Comparison of ENCODE assay signal across 17 cellular contexts in genomic region chr22:27761652-27762051, GRCh38.
"Had no signal": no experiment of that assay in that cellular context is flagged by ENCODE, and none has a peak within 500 bp of the region (broad histone marks: within the 10 kb centered on the region; RNA-seq: fewer than 3 reads in every experiment).

No MANE protein-coding gene starts in this region.

- H3K9me3 ChIP-seq: colonic mucosa, ovary, testis, upper lobe of left lung had no signal

- H3K36me3 ChIP-seq: colonic mucosa, ovary, upper lobe of left lung, WERI-Rb-1 had no signal

- H3K4me2 ChIP-seq: smooth muscle cell had no signal

- ATAC-seq: sciatic nerve had no signal

- H3K4me1 ChIP-seq: colonic mucosa, testis, upper lobe of left lung had no signal

- H3K4me3 ChIP-seq: colonic mucosa, ovary, smooth muscle cell, testis, upper lobe of left lung had no signal

- DNase-seq: activated CD4-positive, alpha-beta T cell treated with anti-CD3 and anti-CD28 coated beads for 1 hour; activated CD8-positive, alpha-beta memory T cell treated with anti-CD3 and anti-CD28 coated beads for 24 hours; activated CD8-positive, alpha-beta memory T cell treated with anti-CD3 and anti-CD28 coated beads, Interleukin-2, amount 50 U/mL, for 48 hours; activated effector memory CD4-positive, alpha-beta T cell treated with Interleukin-2 at 50 U/mL for 16 hours; activated naive CD4-positive, alpha-beta T cell treated with anti-CD3 and anti-CD28 coated beads, Interleukin-2, amount 10 ng/mL, durations not matched to agents 7 days and 5 days; activated T-cell treated with anti-CD3 and anti-CD28 coated beads, Interleukin-2, amount 50 U/mL, for 48 hours; colonic mucosa; erythroblast; immature natural killer cell; ovary; stimulated activated CD4-positive, alpha-beta T cell treated with anti-CD3 and anti-CD28 coated beads, Interleukin-4, amount 100 ng/mL, for 1 hour; SW 1271; testis; upper lobe of left lung; WERI-Rb-1 had no signal

- H3K27me3 ChIP-seq: colonic mucosa, ovary, testis, upper lobe of left lung had no signal

- H3K27ac ChIP-seq: colonic mucosa, ovary, testis, upper lobe of left lung, WERI-Rb-1 had no signal
